In the genomic region with DNA sequence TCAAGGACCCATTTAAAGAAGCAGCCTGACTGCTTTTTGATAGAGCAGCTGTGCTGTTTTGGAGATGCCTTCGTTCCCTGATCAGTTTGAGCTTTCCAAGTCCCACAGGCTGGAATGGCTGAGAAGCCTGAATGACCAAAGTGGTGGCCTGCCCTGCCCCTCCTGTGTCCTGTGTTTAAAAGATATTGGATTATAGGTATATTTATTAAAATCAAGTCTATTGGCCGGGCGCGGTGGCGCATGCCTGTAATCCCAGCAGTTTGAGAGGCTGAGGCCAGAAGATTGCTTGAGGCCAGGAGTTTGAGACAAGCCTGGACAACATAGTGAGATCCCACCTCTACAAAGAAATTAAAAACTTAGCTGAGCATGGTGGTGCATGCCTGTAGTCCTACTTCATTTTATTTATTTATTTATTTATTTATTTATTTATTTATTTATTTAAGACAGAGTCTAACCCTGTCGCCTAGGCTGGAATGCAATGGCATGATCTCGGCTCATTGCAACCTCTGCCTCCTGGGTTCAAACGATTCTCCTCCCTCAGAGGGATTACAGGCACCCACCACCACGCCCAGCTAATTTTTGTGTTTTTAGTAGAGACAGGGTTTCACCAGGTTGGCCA, we compare ENCODE assay signal across 26 cellular contexts.
A peak's percentile ranks its signal among the peaks of the same experiment; 100 is the strongest.
DNase-seq lines count a peak whose midpoint lies in the region; ATAC-seq, FAIRE-seq and TF ChIP-seq lines count a peak whose summit lies in the region.
"Had no signal": no experiment of that assay in that cellular context is flagged by ENCODE, and none has a peak within 500 bp of the region (broad histone marks: within the 10 kb centered on the region; RNA-seq: fewer than 3 reads in every experiment).

No MANE protein-coding gene starts in this region.

- CTCF ChIA-PET in A549 (lab: Yijun Ruan, JAX) = interaction anchor here (0.6 to 1.0 kb wide), 2 partner anchors 11 to 12 kb away, joined by 3 to 4 read pairs; no protein-coding TSS in a partner anchor

- H3K9me3 Mint-ChIP-seq in type B pancreatic cell = peaks cover 6% of the 10 kb centered on the region
- H3K9me3 Mint-ChIP-seq: CD4-positive, alpha-beta T cell; CD8-positive, alpha-beta memory T cell had no signal

- peaks cover under 1% of the 10 kb centered on the region for H3K4me1 Mint-ChIP-seq in type B pancreatic cell (ENCODE audit: unreplicated experiment)
- H3K4me1 Mint-ChIP-seq: CD14-positive monocyte; CD8-positive, alpha-beta memory T cell had no signal

- peaks cover 6% of the 10 kb centered on the region for H3K27me3 Mint-ChIP-seq in type B pancreatic cell

- H3K4me3 ChIP-seq in A549 (no peak overlapping the region), lower lobe of right lung (no peak overlapping the region), spleen (no peak overlapping the region)
- H3K4me3 ChIP-seq: BLaER1 treated with 17β-estradiol and CSF1 and Interleukin-3, amounts not matched to agents 10 nM and 100 nM; GM12878; HAP-1 had no signal

- ATAC-seq in A549 = no peak
- no peak for ATAC-seq in lower lobe of right lung
- ATAC-seq in HG03139 (IDR thresholded peaks at IDR 0.05; ENCODE audit: unreplicated experiment) = no peak
- ATAC-seq: GM12878 had no signal

- TF ChIP-seq EP300 in A549 (IDR thresholded peaks at IDR 0.05) = no peak

- no peaks in the 10 kb centered on the region for H3K36me3 Mint-ChIP-seq in type B pancreatic cell
- H3K36me3 Mint-ChIP-seq: CD14-positive monocyte had no signal

- TF ChIP-seq POLR2A in A549 (IDR thresholded peaks at IDR 0.05; ENCODE audit: low read length) (no peak), spleen (IDR thresholded peaks at IDR 0.05) (no peak)

- TF ChIP-seq RAD21 in A549 (conservative IDR thresholded peaks at IDR 0.05 in 1 of 2, IDR thresholded peaks at IDR 0.05 in 1 of 2) = no peak

- intact Hi-C loops in lower lobe of right lung (cut with DNase I) (no loop called here), spleen (cut with DNase I; ENCODE audit: low total_unique reads) (no loop called here)

- H3K36me3 ChIP-seq in lower lobe of right lung (no peaks in the 10 kb centered on the region), spleen (no peaks in the 10 kb centered on the region)
- H3K36me3 ChIP-seq: BE2C; BLaER1 treated with 17β-estradiol and CSF1 and Interleukin-3, amounts not matched to agents 10 nM and 100 nM; HAP-1 had no signal

- H3K4me1 ChIP-seq in A549 (no peaks in the 10 kb centered on the region), lower lobe of right lung (no peaks in the 10 kb centered on the region), spleen (no peaks in the 10 kb centered on the region)
- H3K4me1 ChIP-seq: BE2C; BLaER1 treated with 17β-estradiol and CSF1 and Interleukin-3, amounts not matched to agents 10 nM and 100 nM; HAP-1 had no signal

- H3K9me3 ChIP-seq in A549 (no peaks in the 10 kb centered on the region; the same call in 1 of the 3 replicates), lower lobe of right lung (no peaks in the 10 kb centered on the region), spleen (peaks cover 0 to 13% (median 0%) of the 10 kb centered on the region in 8 donors)
- H3K9me3 ChIP-seq: BE2C; BLaER1 treated with 17β-estradiol and CSF1 and Interleukin-3, amounts not matched to agents 10 nM and 100 nM; HAP-1 had no signal

- WGBS in A549 (ENCODE audit: missing lambda C conversion rate) = 56% methylated on average over 9 of the region's 9 CpGs
- WGBS in spleen, 5 donors = 88 to 95% (median 91%) methylated on average over 9 of the region's 9 CpGs

- POLR2A ChIA-PET in A549 (lab: Yijun Ruan, JAX) = no interaction called here

- no peak for TF ChIP-seq CTCF in A549 (IDR thresholded peaks at IDR 0.05)
- no peak for TF ChIP-seq CTCF in lower lobe of right lung (IDR thresholded peaks at IDR 0.05)
- TF ChIP-seq CTCF in spleen (IDR thresholded peaks at IDR 0.05 in 8 of 11, conservative IDR thresholded peaks at IDR 0.05 in 3 of 11) = no peak
- TF ChIP-seq CTCF in type B pancreatic cell (conservative IDR thresholded peaks at IDR 0.05) = no peak

- H3K27ac Mint-ChIP-seq in type B pancreatic cell = no peak overlapping the region
- H3K27ac Mint-ChIP-seq: CD14-positive monocyte; CD4-positive, alpha-beta T cell; CD8-positive, alpha-beta memory T cell had no signal

- DNase-seq in activated effector memory CD4-positive, alpha-beta T cell treated with anti-CD3 and anti-CD28 coated beads, Interleukin-2, amount 50 U/mL, for 16 hours = peak; percentile 36
- no peak for DNase-seq in activated effector memory CD4-positive, alpha-beta T cell treated with Interleukin-2 at 50 U/mL for 16 hours
- no peak for DNase-seq in A549 (ENCODE audit: low read depth in 1 of 2, low spot score in 1 of 2)
- peak; percentile 20 for DNase-seq in lower lobe of right lung
- DNase-seq in spleen = peak; percentile 36
- no peak for DNase-seq in type B pancreatic cell (ENCODE audit: extremely low spot score, unreplicated experiment)
- DNase-seq in kidney tubule cell (ENCODE audit: low spot score) = no peak
- DNase-seq: ACHN; AML-193; BE2C; CD4-positive, alpha-beta T cell; CD8-positive, alpha-beta memory T cell; DMS 273 treated with DMSO at 0.1 percent for 48 hours; DMS79; EL; GDM1; GOT3 had no signal

- no peak for FAIRE-seq in A549 (lab: Jason Lieb, UNC)
- FAIRE-seq: A204.1, D721Med, GM12878, H54 had no signal

- no peak overlapping the region for H3K4me2 ChIP-seq in A549
- H3K4me2 ChIP-seq: BLaER1 treated with 17β-estradiol and CSF1 and Interleukin-3, amounts not matched to agents 10 nM and 100 nM had no signal

- H3K27ac ChIP-seq in A549 (no peak overlapping the region), lower lobe of right lung (no peak overlapping the region), spleen (no peak overlapping the region)
- H3K27ac ChIP-seq: 22Rv1; BLaER1 treated with 17β-estradiol and CSF1 and Interleukin-3, amounts not matched to agents 10 nM and 100 nM had no signal

- H3K27me3 ChIP-seq in lower lobe of right lung (ENCODE audit: low read depth) = peaks cover 3% of the 10 kb centered on the region
- peaks cover 0 to 26% (median 0%) of the 10 kb centered on the region in 7 donors for H3K27me3 ChIP-seq in spleen (replicated peaks in 1 of 7)
- H3K27me3 ChIP-seq: BE2C; BLaER1 treated with 17β-estradiol and CSF1 and Interleukin-3, amounts not matched to agents 10 nM and 100 nM had no signal

- H3K4me3 Mint-ChIP-seq in type B pancreatic cell = no peak overlapping the region
- H3K4me3 Mint-ChIP-seq: CD14-positive monocyte; CD4-positive, alpha-beta T cell had no signal

TF ChIP-seq in A549, 52 proteins besides CTCF, POLR2A, EP300 and RAD21:
- no peak for TF ChIP-seq NPAS2 (CRISPR knock-in tag; IDR thresholded peaks at IDR 0.05; ENCODE audit: borderline replicate concordance)
- TF ChIP-seq HMGXB4 (CRISPR knock-in tag; IDR thresholded peaks at IDR 0.05; ENCODE audit: borderline replicate concordance) = no peak
- TF ChIP-seq PHF8 (IDR thresholded peaks at IDR 0.05; ENCODE audit: borderline replicate concordance, low read depth) = no peak
- TF ChIP-seq RNF2 (IDR thresholded peaks at IDR 0.05; ENCODE audit: borderline replicate concordance, low read depth) = no peak
- TF ChIP-seq ZC3H11A (IDR thresholded peaks at IDR 0.05) = peak; percentile 87
- no peak for TF ChIP-seq NR3C1 (IDR thresholded peaks at IDR 0.05)
- TF ChIP-seq SREBF2 (IDR thresholded peaks at IDR 0.05) = no peak

Comparison
In these comparisons a context has a peak if more than half of its experiments do, and no peak if none do; other contexts are left out.
1. DNase-seq: peak in activated effector memory CD4-positive, alpha-beta T cell treated with anti-CD3 and anti-CD28 coated beads, Interleukin-2, amount 50 U/mL, for 16 hours (single experiment), lower lobe of right lung (single experiment) and spleen (single experiment); none in activated effector memory CD4-positive, alpha-beta T cell treated with Interleukin-2 at 50 U/mL for 16 hours (single experiment), A549 (0 of 2), type B pancreatic cell (single experiment) and kidney tubule cell (single experiment).